ENCODE assay signal across 1 cellular context in genomic region chr3:101900736-101901135, GRCh38.
TF ChIP-seq lines count a peak whose summit lies in the region.

No MANE protein-coding gene starts in this region.

TF ChIP-seq in IMR-90, 13 proteins besides CTCF, POLR2A, EP300 and RAD21 (continued from another document):
- TF ChIP-seq ELK1 (IDR thresholded peaks at IDR 0.05; ENCODE audit: borderline replicate concordance, low read depth, low read length) (no peak), BHLHE40 (IDR thresholded peaks at IDR 0.05; ENCODE audit: low read depth, low read length) (no peak), MXI1 (IDR thresholded peaks at IDR 0.05; ENCODE audit: borderline replicate concordance, low read depth, low read length) (no peak), MAFK (IDR thresholded peaks at IDR 0.05; ENCODE audit: low read depth, low read length) (no peak), CHD1 (IDR thresholded peaks at IDR 0.05; ENCODE audit: low read depth, low read length) (no peak)
TF ChIP-seq in IMR-90: peak in this region for 0.
